25 cellular contexts compared by ENCODE assay signal in genomic region chr19:46629546-46630025, GRCh38. TPM values are rescaled to one million over a fixed set of nuclear protein-coding genes. Genes with fewer than 3 reads are reported as not detected.
A peak's percentile ranks its signal among the peaks of the same experiment; 100 is the strongest.
DNase-seq lines count a peak whose midpoint lies in the region; TF ChIP-seq lines count a peak whose summit lies in the region.
"Had no signal": no experiment of that assay in that cellular context is flagged by ENCODE, and none has a peak within 500 bp of the region (broad histone marks: within the 10 kb centered on the region; RNA-seq: fewer than 3 reads in every experiment).

No MANE protein-coding gene starts in this region.

- H3K9me3 ChIP-seq in cardiac muscle cell (ENCODE audit: low read depth) = no peaks in the 10 kb centered on the region
- H3K9me3 ChIP-seq in hepatocyte (ENCODE audit: low read depth) = no peaks in the 10 kb centered on the region
- H3K9me3 ChIP-seq: left lung had no signal

- peaks cover 21% of the 10 kb centered on the region for H3K4me1 Mint-ChIP-seq in activated T-helper 1 cell treated with anti-CD3 and anti-CD28 coated beads, Interleukin-12 subunit alpha, Interleukin-12 subunit beta, Interleukin-2, Interleukin-4 antibody, amounts not matched to agents 30 ng/mL and 10 ng/mL and 1 ng/mL, durations not matched to agents 14 hours and 24 hours and 36 hours (ENCODE audit: low read depth)

- H3K27me3 Mint-ChIP-seq in activated T-helper 1 cell treated with anti-CD3 and anti-CD28 coated beads, Interleukin-12 subunit alpha, Interleukin-12 subunit beta, Interleukin-2, Interleukin-4 antibody, amounts not matched to agents 30 ng/mL and 10 ng/mL and 1 ng/mL, durations not matched to agents 14 hours and 24 hours and 36 hours (ENCODE audit: insufficient read depth) = peaks cover 2% of the 10 kb centered on the region

- H3K4me3 Mint-ChIP-seq in activated T-helper 1 cell treated with anti-CD3 and anti-CD28 coated beads, Interleukin-12 subunit alpha, Interleukin-12 subunit beta, Interleukin-2, Interleukin-4 antibody, amounts not matched to agents 30 ng/mL and 10 ng/mL and 1 ng/mL, durations not matched to agents 14 hours and 24 hours and 36 hours = no peak overlapping the region
- H3K4me3 Mint-ChIP-seq: IgD-negative memory B cell, neural crest cell had no signal

- no peaks in the 10 kb centered on the region for H3K9me3 Mint-ChIP-seq in activated T-helper 1 cell treated with anti-CD3 and anti-CD28 coated beads, Interleukin-12 subunit alpha, Interleukin-12 subunit beta, Interleukin-2, Interleukin-4 antibody, amounts not matched to agents 30 ng/mL and 10 ng/mL and 1 ng/mL, durations not matched to agents 14 hours and 24 hours and 36 hours
- H3K9me3 Mint-ChIP-seq: IgD-negative memory B cell, neural crest cell had no signal

- no peaks in the 10 kb centered on the region for H3K36me3 ChIP-seq in cardiac muscle cell
- H3K36me3 ChIP-seq in hepatocyte (replicated peaks; ENCODE audit: insufficient read depth, low read depth) = no peaks in the 10 kb centered on the region
- H3K36me3 ChIP-seq: left lung had no signal

- H3K4me1 ChIP-seq in cardiac muscle cell (ENCODE audit: low read depth) (peaks cover 8% of the 10 kb centered on the region), hepatocyte (ENCODE audit: insufficient read depth) (peaks cover 16% of the 10 kb centered on the region)

- H3K27ac Mint-ChIP-seq in activated T-helper 1 cell treated with anti-CD3 and anti-CD28 coated beads, Interleukin-12 subunit alpha, Interleukin-12 subunit beta, Interleukin-2, Interleukin-4 antibody, amounts not matched to agents 30 ng/mL and 10 ng/mL and 1 ng/mL, durations not matched to agents 14 hours and 24 hours and 36 hours = peak overlapping the region; percentile 62

- H2AFZ ChIP-seq in hepatocyte = no peak overlapping the region
- H2AFZ ChIP-seq: GM23248 had no signal

- no peaks in the 10 kb centered on the region for H3K79me2 ChIP-seq in hepatocyte

- H3K4me3 ChIP-seq in cardiac muscle cell (no peak overlapping the region), hepatocyte (no peak overlapping the region)
- H3K4me3 ChIP-seq: GM23248, left lung had no signal

- H4K20me1 ChIP-seq in hepatocyte (ENCODE audit: insufficient read depth, poor library complexity, severe bottlenecking) = no peaks in the 10 kb centered on the region

- H3K9me2 ChIP-seq in hepatocyte (replicated peaks; ENCODE audit: insufficient read depth) = no peaks in the 10 kb centered on the region

- TF ChIP-seq CTCF in cardiac muscle cell (IDR thresholded peaks at IDR 0.05; ENCODE audit: low read depth, low read length) (no peak), hepatocyte (IDR thresholded peaks at IDR 0.05; ENCODE audit: poor library complexity) (no peak)

- DNase-seq in cardiac muscle cell (ENCODE audit: low read depth in 1 of 2, low spot score in 1 of 2) (peak in 1 of 2 donors; percentile 82), cardiac septum (ENCODE audit: low spot score) (no peak), hepatocyte (ENCODE audit: low spot score) (peak; percentile 41), glomerular visceral epithelial cell (ENCODE audit: extremely low spot score) (no peak), NCI-H2107 (lab: John Stamatoyannopoulos, UW) (no peak)
- no peak for DNase-seq in activated T-helper 1 cell treated with anti-CD3 and anti-CD28 coated beads, Interleukin-12 subunit alpha, Interleukin-12 subunit beta, Interleukin-2, Interleukin-4 antibody, amounts not matched to agents 30 ng/mL and 10 ng/mL and 1 ng/mL, durations not matched to agents 14 hours and 24 hours and 36 hours (ENCODE audit: low spot score)
- no peak for DNase-seq in activated effector memory CD4-positive, alpha-beta T cell treated with Interleukin-2 at 50 U/mL for 16 hours
- DNase-seq in activated CD4-positive, alpha-beta T cell treated with anti-CD3 and anti-CD28 coated beads for 48 hours = no peak
- DNase-seq: activated CD4-positive, alpha-beta T cell treated with anti-CD3 and anti-CD28 coated beads for 1 hour; activated T-cell treated with anti-CD3 and anti-CD28 coated beads, Interleukin-2, amount 50 U/mL, for 1 hour; COR-L47; GM23248; hypothalamus; left lung; NCI-H1417 treated with DMSO at 0.1 percent for 48 hours; stimulated activated CD4-positive, alpha-beta T cell treated with anti-CD3 and anti-CD28 coated beads, Interleukin-2, amount 100 ng/mL, for 48 hours had no signal

- whole genome bisulfite sequencing in hepatocyte (ENCODE audit: low lambda C conversion rate, missing lambda C conversion rate) = 77% methylated on average over 15 of the region's 15 CpGs

- peaks cover 11% of the 10 kb centered on the region for H3K36me3 Mint-ChIP-seq in activated T-helper 1 cell treated with anti-CD3 and anti-CD28 coated beads, Interleukin-12 subunit alpha, Interleukin-12 subunit beta, Interleukin-2, Interleukin-4 antibody, amounts not matched to agents 30 ng/mL and 10 ng/mL and 1 ng/mL, durations not matched to agents 14 hours and 24 hours and 36 hours (ENCODE audit: low read depth)
- H3K36me3 Mint-ChIP-seq: IgD-negative memory B cell had no signal

- peak overlapping the region; percentile 43 for H3K27ac ChIP-seq in cardiac muscle cell
- H3K27ac ChIP-seq in hepatocyte = peak overlapping the region; percentile 37
- H3K27ac ChIP-seq: GM23248 had no signal

- intact Hi-C loops in cardiac septum (cut with DNase I) = no loop called here
- intact Hi-C loops in activated T-helper 1 cell treated with anti-CD3 and anti-CD28 coated beads, Interleukin-12 subunit alpha, Interleukin-12 subunit beta, Interleukin-2, Interleukin-4 antibody, amounts not matched to agents 30 ng/mL and 10 ng/mL and 1 ng/mL, durations not matched to agents 14 hours and 24 hours and 36 hours (cut with micrococcal nuclease) = no loop called here

- no peak overlapping the region for H3K4me2 ChIP-seq in hepatocyte

- H3K27me3 ChIP-seq in cardiac muscle cell (no peaks in the 10 kb centered on the region), hepatocyte (peaks cover 7% of the 10 kb centered on the region)

RNA-seq across cellular contexts. Expression of gene PTGIR, which starts 4.7 kb away (rescaled TPM):
- total RNA-seq in cardiac muscle cell = 0.12 and 0.35 TPM in 2 replicates
- polyA plus RNA-seq in cardiac muscle cell = 0.82 TPM in 1 of 2 replicates, not detected in the other
- 8.6 TPM for total RNA-seq in cardiac septum
- 217 and 218 TPM in 2 replicates for total RNA-seq in activated T-helper 1 cell treated with anti-CD3 and anti-CD28 coated beads, Interleukin-12 subunit alpha, Interleukin-12 subunit beta, Interleukin-2, Interleukin-4 antibody, amounts not matched to agents 30 ng/mL and 10 ng/mL and 1 ng/mL, durations not matched to agents 14 hours and 24 hours and 36 hours
- 3.2 and 5.2 TPM in 2 replicates for total RNA-seq in hepatocyte
- 3.4 and 4.8 TPM in 2 replicates for polyA plus RNA-seq in hepatocyte
- total RNA-seq: A673, NCI-H460, neural crest cell had no signal

RNA-seq across cellular contexts. Expression of gene GNG8, which starts 6.4 kb away (rescaled TPM):
- not detected in 2 replicates for total RNA-seq in cardiac muscle cell
- polyA plus RNA-seq in cardiac muscle cell = 6.8 and 16.2 TPM in 2 replicates
- total RNA-seq in cardiac septum = not detected
- 17.8 and 18.6 TPM in 2 replicates for total RNA-seq in activated T-helper 1 cell treated with anti-CD3 and anti-CD28 coated beads, Interleukin-12 subunit alpha, Interleukin-12 subunit beta, Interleukin-2, Interleukin-4 antibody, amounts not matched to agents 30 ng/mL and 10 ng/mL and 1 ng/mL, durations not matched to agents 14 hours and 24 hours and 36 hours
- total RNA-seq in hepatocyte = not detected in 2 replicates
- polyA plus RNA-seq in hepatocyte = 2.4 and 4.6 TPM in 2 replicates
- total RNA-seq: A673, chondrocyte, GM23248, left lung, NCI-H460, neural crest cell, sciatic nerve, ureter had no signal
- polyA plus RNA-seq: adipose tissue, esophagus, GM23248, IgD-negative memory B cell had no signal

RNA-seq across cellular contexts. Expression of gene CALM3, which starts 28.5 kb away (rescaled TPM):
- total RNA-seq in cardiac muscle cell (414 and 867 TPM in 2 replicates), cardiac septum (271 TPM), hepatocyte (185 and 246 TPM in 2 replicates)
- polyA plus RNA-seq in cardiac muscle cell (412 and 576 TPM in 2 replicates), hepatocyte (220 and 237 TPM in 2 replicates)
- total RNA-seq in activated T-helper 1 cell treated with anti-CD3 and anti-CD28 coated beads, Interleukin-12 subunit alpha, Interleukin-12 subunit beta, Interleukin-2, Interleukin-4 antibody, amounts not matched to agents 30 ng/mL and 10 ng/mL and 1 ng/mL, durations not matched to agents 14 hours and 24 hours and 36 hours = 568 and 578 TPM in 2 replicates

RNA-seq across cellular contexts. Expression of gene DACT3, which starts 31.4 kb away (rescaled TPM):
- total RNA-seq in cardiac muscle cell (115 and 142 TPM in 2 replicates), cardiac septum (23.8 TPM), hepatocyte (12.7 and 18.4 TPM in 2 replicates)
- polyA plus RNA-seq in cardiac muscle cell (107 and 153 TPM in 2 replicates), hepatocyte (17.4 and 18.4 TPM in 2 replicates)
- 4.3 and 5.7 TPM in 2 replicates for total RNA-seq in activated T-helper 1 cell treated with anti-CD3 and anti-CD28 coated beads, Interleukin-12 subunit alpha, Interleukin-12 subunit beta, Interleukin-2, Interleukin-4 antibody, amounts not matched to agents 30 ng/mL and 10 ng/mL and 1 ng/mL, durations not matched to agents 14 hours and 24 hours and 36 hours
- total RNA-seq: NCI-H460 had no signal
- polyA plus RNA-seq: IgD-negative memory B cell had no signal

Comparison
In these comparisons a context has a peak if more than half of its experiments do, and no peak if none do; other contexts are left out.
1. RNA of gene PTGIR, which starts 4.7 kb away (total RNA-seq): 217 to 218 TPM in activated T-helper 1 cell treated with anti-CD3 and anti-CD28 coated beads, Interleukin-12 subunit alpha, Interleukin-12 subunit beta, Interleukin-2, Interleukin-4 antibody, amounts not matched to agents 30 ng/mL and 10 ng/mL and 1 ng/mL, durations not matched to agents 14 hours and 24 hours and 36 hours; 8.6 TPM in cardiac septum (single experiment), 3.2 to 5.2 TPM in hepatocyte and 0.12 to 0.35 TPM in cardiac muscle cell; every median in the first group is over 10 times any median in the second.
2. RNA of gene GNG8, which starts 6.4 kb away (total RNA-seq): 17.8 to 18.6 TPM in activated T-helper 1 cell treated with anti-CD3 and anti-CD28 coated beads, Interleukin-12 subunit alpha, Interleukin-12 subunit beta, Interleukin-2, Interleukin-4 antibody, amounts not matched to agents 30 ng/mL and 10 ng/mL and 1 ng/mL, durations not matched to agents 14 hours and 24 hours and 36 hours; not detected in cardiac muscle cell, not detected in cardiac septum (single experiment) and not detected in hepatocyte; every median in the first group is over 10 times any median in the second.